ENCODE assay signal across 1 cellular context in genomic region chr1:212106286-212106792, GRCh38.
TF ChIP-seq lines count a peak whose summit lies in the region.

No MANE protein-coding gene starts in this region.

TF ChIP-seq in GM23338, 12 proteins besides CTCF, POLR2A, EP300 and RAD21:
- TF ChIP-seq NANOG (IDR thresholded peaks at IDR 0.05; ENCODE audit: borderline replicate concordance) (no peak), ZNF462 (CRISPR knock-in tag; IDR thresholded peaks at IDR 0.05) (no peak), REST (IDR thresholded peaks at IDR 0.05; ENCODE audit: unreplicated experiment) (no peak), EZH2phosphoT487 (IDR thresholded peaks at IDR 0.05; ENCODE audit: unreplicated experiment) (no peak), CREB1 (CRISPR knock-in tag; IDR thresholded peaks at IDR 0.05; ENCODE audit: low read depth) (no peak), JUNB (IDR thresholded peaks at IDR 0.05; ENCODE audit: unreplicated experiment) (no peak), ZNF114 (CRISPR knock-in tag; IDR thresholded peaks at IDR 0.05) (no peak), ZNF331 (CRISPR knock-in tag; IDR thresholded peaks at IDR 0.05; ENCODE audit: low read depth) (no peak), ETS1 (IDR thresholded peaks at IDR 0.05) (no peak), EZH2 (IDR thresholded peaks at IDR 0.05; ENCODE audit: low read depth, unreplicated experiment) (no peak), POLR2AphosphoS5 (IDR thresholded peaks at IDR 0.05; ENCODE audit: low read depth) (no peak), STAT1 (IDR thresholded peaks at IDR 0.05; ENCODE audit: unreplicated experiment) (no peak)
